8 cellular contexts compared by ENCODE assay signal in genomic region chr17:75262112-75262606, GRCh38. TPM values are rescaled to one million over a fixed set of nuclear protein-coding genes. Genes with fewer than 3 reads are reported as not detected.
A peak's percentile ranks its signal among the peaks of the same experiment; 100 is the strongest.
DNase-seq lines count a peak whose midpoint lies in the region; TF ChIP-seq lines count a peak whose summit lies in the region.

No MANE protein-coding gene starts in this region.

- no peaks in the 10 kb centered on the region for H3K9me2 ChIP-seq in SK-N-SH

- peaks cover 13% of the 10 kb centered on the region; the same call in 1 of the 2 replicates for H4K20me1 ChIP-seq in SK-N-SH (ENCODE audit: insufficient read depth)

- H3K9me3 ChIP-seq in SK-N-SH = no peaks in the 10 kb centered on the region
- no peaks in the 10 kb centered on the region for H3K9me3 ChIP-seq in esophagus muscularis mucosa

- TF ChIP-seq EP300 in SK-N-SH (IDR thresholded peaks at IDR 0.05; ENCODE audit: borderline replicate concordance in 1 of 2, low read depth in 1 of 2, low read length in 1 of 2) = no peak
- TF ChIP-seq EP300 in esophagus muscularis mucosa (IDR thresholded peaks at IDR 0.05) = no peak

- no peak for TF ChIP-seq RAD21 in SK-N-SH (IDR thresholded peaks at IDR 0.05; ENCODE audit: low read length)

- no peaks in the 10 kb centered on the region for H3F3A ChIP-seq in SK-N-SH (replicated peaks; ENCODE audit: insufficient read depth)

- no peaks in the 10 kb centered on the region for H3K9me3 Mint-ChIP-seq in activated naive CD4-positive, alpha-beta T cell treated with anti-CD3 and anti-CD28 coated beads, Interleukin-2, amount 50 U/mL, for 24 hours

- POLR2A ChIA-PET in SK-N-SH (lab: Yijun Ruan, JAX) = interaction anchor here (0.6 to 3.3 kb wide), 11 partner anchors 9 to 254 kb away, joined by 3 to 67 read pairs (median 9); partner anchors contain the start of genes GRB2, MIF4GD, SLC25A19 and TMEM94

- peak overlapping the region; percentile 96 to 98 for H3K27ac ChIP-seq in SK-N-SH (ENCODE audit: low read depth in 2 of 2, low read length in 1 of 2)
- peak overlapping the region; percentile 87 to 97 (median 92) for H3K27ac ChIP-seq in esophagus muscularis mucosa (replicated peaks in 1 of 4)

- no peak for TF ChIP-seq CTCF in SK-N-SH (IDR thresholded peaks at IDR 0.05)
- no peak for TF ChIP-seq CTCF in esophagus muscularis mucosa (IDR thresholded peaks at IDR 0.05)

- peaks cover 11% of the 10 kb centered on the region for H3K36me3 Mint-ChIP-seq in activated naive CD4-positive, alpha-beta T cell treated with anti-CD3 and anti-CD28 coated beads, Interleukin-2, amount 50 U/mL, for 24 hours

- peak overlapping the region; percentile 91 for H2AFZ ChIP-seq in SK-N-SH (ENCODE audit: low read depth)

- DNase-seq in activated naive CD4-positive, alpha-beta T cell treated with anti-CD3 and anti-CD28 coated beads, Interleukin-2, amount 50 U/mL, for 16 hours = no peak
- no peak for DNase-seq in SK-N-SH
- DNase-seq in esophagus muscularis mucosa (ENCODE audit: extremely low spot score) = no peak
- DNase-seq in pons (ENCODE audit: low spot score) = peak; percentile 36
- DNase-seq in iPS-NIHi7 (ENCODE audit: extremely low spot score) = no peak
- DNase-seq in stimulated activated CD4-positive, alpha-beta T cell treated with anti-CD3 and anti-CD28 coated beads, Interleukin-15, amount 100 ng/mL, for 24 hours = no peak
- DNase-seq in activated CD4-positive, alpha-beta T cell treated with anti-CD3 and anti-CD28 coated beads, Interleukin-2, amount 50 U/mL, for 48 hours = no peak

- no peak for TF ChIP-seq POLR2A in esophagus muscularis mucosa (IDR thresholded peaks at IDR 0.05; ENCODE audit: low read depth)

- CTCF ChIA-PET in SK-N-SH (lab: Yijun Ruan, JAX) = interaction anchor here (0.5 to 5.7 kb wide), 17 partner anchors 10 to 371 kb away, joined by 3 to 102 read pairs (median 6); partner anchors contain the start of genes MIF4GD, NUP85, SLC25A19 and SMIM5

- H3K4me3 ChIP-seq in SK-N-SH (ENCODE audit: low read depth in 2 of 2, low read length in 1 of 2) (peak overlapping the region; percentile 88 to 99), esophagus muscularis mucosa (peak overlapping the region; percentile 78 to 95 (median 88))

- H3K27ac Mint-ChIP-seq in activated naive CD4-positive, alpha-beta T cell treated with anti-CD3 and anti-CD28 coated beads, Interleukin-2, amount 50 U/mL, for 24 hours = peak overlapping the region; percentile 100

- H3K9ac ChIP-seq in SK-N-SH = peak overlapping the region; percentile 97

- H3K4me2 ChIP-seq in SK-N-SH = peak overlapping the region; percentile 95

- H3K4me1 Mint-ChIP-seq in activated naive CD4-positive, alpha-beta T cell treated with anti-CD3 and anti-CD28 coated beads, Interleukin-2, amount 50 U/mL, for 24 hours = peaks cover 41% of the 10 kb centered on the region

- WGBS in SK-N-SH (ENCODE audit: low lambda C conversion rate) = 2% methylated on average over 12 of the region's 23 CpGs
- under 1% methylated on average over 19 of the region's 23 CpGs for WGBS in esophagus muscularis mucosa

- intact Hi-C loops in esophagus muscularis mucosa (cut with DNase I) = no loop called here

- no peaks in the 10 kb centered on the region for H3K27me3 Mint-ChIP-seq in activated naive CD4-positive, alpha-beta T cell treated with anti-CD3 and anti-CD28 coated beads, Interleukin-2, amount 50 U/mL, for 24 hours

- H3K27me3 ChIP-seq in SK-N-SH (ENCODE audit: insufficient read depth) = no peaks in the 10 kb centered on the region
- no peaks in the 10 kb centered on the region for H3K27me3 ChIP-seq in esophagus muscularis mucosa

- H3K4me3 Mint-ChIP-seq in activated naive CD4-positive, alpha-beta T cell treated with anti-CD3 and anti-CD28 coated beads, Interleukin-2, amount 50 U/mL, for 24 hours = peak overlapping the region; percentile 100

- H3K4me1 ChIP-seq in SK-N-SH (ENCODE audit: control insufficient read depth in 1 of 2, insufficient read depth in 2 of 2, low read depth in 1 of 2, low read length in 1 of 2) (peaks cover 4 to 21% of the 10 kb centered on the region in 2 experiments; a peak in 2 of 4 replicates), esophagus muscularis mucosa (peaks cover 29 to 47% (median 38%) of the 10 kb centered on the region in 4 donors)

- peaks cover 67% of the 10 kb centered on the region for H3K79me2 ChIP-seq in SK-N-SH (ENCODE audit: insufficient read depth)

- peaks cover 31 to 35% of the 10 kb centered on the region in 2 experiments for H3K36me3 ChIP-seq in SK-N-SH (replicated peaks in 1 of 2; ENCODE audit: control insufficient read depth in 1 of 2, insufficient read depth in 2 of 2, low read length in 1 of 2)
- H3K36me3 ChIP-seq in esophagus muscularis mucosa = peaks cover 25 to 43% (median 39%) of the 10 kb centered on the region in 4 donors

TF ChIP-seq in SK-N-SH, 30 proteins besides CTCF, POLR2A, EP300 and RAD21:
- TF ChIP-seq TCF12 (IDR thresholded peaks at IDR 0.05) (no peak), EZH2phosphoT487 (IDR thresholded peaks at IDR 0.05; ENCODE audit: borderline replicate concordance, low read depth) (no peak), RXRA (IDR thresholded peaks at IDR 0.05; ENCODE audit: borderline replicate concordance, low read depth) (no peak), JUND (IDR thresholded peaks at IDR 0.05) (no peak), IRF3 (IDR thresholded peaks at IDR 0.05; ENCODE audit: low read depth, low read length) (no peak), NFIC (IDR thresholded peaks at IDR 0.05; ENCODE audit: borderline replicate concordance) (no peak), TAF1 (IDR thresholded peaks at IDR 0.05; ENCODE audit: borderline replicate concordance, low read depth, low read length) (no peak), MAX (IDR thresholded peaks at IDR 0.05; ENCODE audit: low read depth) (no peak), FOXM1 (IDR thresholded peaks at IDR 0.05; ENCODE audit: low read depth) (no peak), USF1 (IDR thresholded peaks at IDR 0.05; ENCODE audit: borderline replicate concordance, low read depth) (no peak)
- TF ChIP-seq, protein P1, sequence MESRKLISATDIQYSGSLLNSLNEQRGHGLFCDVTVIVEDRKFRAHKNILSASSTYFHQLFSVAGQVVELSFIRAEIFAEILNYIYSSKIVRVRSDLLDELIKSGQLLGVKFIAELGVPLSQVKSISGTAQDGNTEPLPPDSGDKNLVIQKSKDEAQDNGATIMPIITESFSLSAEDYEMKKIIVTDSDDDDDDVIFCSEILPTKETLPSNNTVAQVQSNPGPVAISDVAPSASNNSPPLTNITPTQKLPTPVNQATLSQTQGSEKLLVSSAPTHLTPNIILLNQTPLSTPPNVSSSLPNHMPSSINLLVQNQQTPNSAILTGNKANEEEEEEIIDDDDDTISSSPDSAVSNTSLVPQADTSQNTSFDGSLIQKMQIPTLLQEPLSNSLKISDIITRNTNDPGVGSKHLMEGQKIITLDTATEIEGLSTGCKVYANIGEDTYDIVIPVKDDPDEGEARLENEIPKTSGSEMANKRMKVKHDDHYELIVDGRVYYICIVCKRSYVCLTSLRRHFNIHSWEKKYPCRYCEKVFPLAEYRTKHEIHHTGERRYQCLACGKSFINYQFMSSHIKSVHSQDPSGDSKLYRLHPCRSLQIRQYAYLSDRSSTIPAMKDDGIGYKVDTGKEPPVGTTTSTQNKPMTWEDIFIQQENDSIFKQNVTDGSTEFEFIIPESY (IDR thresholded peaks at IDR 0.05; ENCODE audit: borderline replicate concordance, low read depth) = no peak

RNA-seq across cellular contexts. Expression of gene MRPS7, which starts 0.5 kb away (rescaled TPM):
- polyA plus RNA-seq in SK-N-SH (2012; rRNA removed) = 82.8 and 90.4 TPM in 2 replicates
- 77.5 and 82.2 TPM in 2 replicates for polyA plus RNA-seq in SK-N-SH (2012; cell fraction: cytosol; rRNA removed)
- polyA plus RNA-seq in SK-N-SH (2012; cell fraction: nucleus; rRNA removed) = 74.4 and 85.5 TPM in 2 replicates
- 10 to 100 TPM; 37.8 to 40.6 (median 39.1) TPM for total RNA-seq in esophagus muscularis mucosa

RNA-seq across cellular contexts. Expression of gene GGA3, which starts 0.8 kb away (rescaled TPM):
- 42.5 and 43.7 TPM in 2 replicates for polyA plus RNA-seq in SK-N-SH (2012; rRNA removed)
- polyA plus RNA-seq in SK-N-SH (2012; cell fraction: cytosol; rRNA removed) = 13.3 and 21.1 TPM in 2 replicates
- polyA plus RNA-seq in SK-N-SH (2012; cell fraction: nucleus; rRNA removed) = 183 and 203 TPM in 2 replicates
- 10 to 100 TPM; 14.6 to 31.4 (median 21.2) TPM for total RNA-seq in esophagus muscularis mucosa

RNA-seq across cellular contexts. Expression of gene MIF4GD, which starts 8.9 kb away (rescaled TPM):
- 65.4 and 70.0 TPM in 2 replicates for polyA plus RNA-seq in SK-N-SH (2012; rRNA removed)
- 43.0 and 58.4 TPM in 2 replicates for polyA plus RNA-seq in SK-N-SH (2012; cell fraction: cytosol; rRNA removed)
- polyA plus RNA-seq in SK-N-SH (2012; cell fraction: nucleus; rRNA removed) = 41.0 and 49.6 TPM in 2 replicates
- total RNA-seq in esophagus muscularis mucosa = 10 to 100 TPM; 42.4 to 52.0 (median 44.8) TPM

RNA-seq across cellular contexts. Expression of gene SLC25A19, which starts 27.1 kb away (rescaled TPM):
- polyA plus RNA-seq in SK-N-SH (2012; rRNA removed) = 11.7 and 13.2 TPM in 2 replicates
- polyA plus RNA-seq in SK-N-SH (2012; cell fraction: cytosol; rRNA removed) = 7.0 and 10.2 TPM in 2 replicates
- polyA plus RNA-seq in SK-N-SH (2012; cell fraction: nucleus; rRNA removed) = 14.6 and 19.1 TPM in 2 replicates
- 10 to 100 TPM in 3 of 4 donors, 1 to 10 TPM in 1; 9.6 to 17.5 (median 15.2) TPM for total RNA-seq in esophagus muscularis mucosa

RNA-seq across cellular contexts. Expression of gene NUP85, which starts 56.7 kb away (rescaled TPM):
- polyA plus RNA-seq in SK-N-SH (2012; rRNA removed) = 80.5 and 99.8 TPM in 2 replicates
- 38.2 and 55.2 TPM in 2 replicates for polyA plus RNA-seq in SK-N-SH (2012; cell fraction: cytosol; rRNA removed)
- polyA plus RNA-seq in SK-N-SH (2012; cell fraction: nucleus; rRNA removed) = 258 and 284 TPM in 2 replicates
- total RNA-seq in esophagus muscularis mucosa = 10 to 100 TPM; 20.4 to 32.4 (median 23.3) TPM
